ENCODE assay signal across 8 cellular contexts in the genomic region with DNA sequence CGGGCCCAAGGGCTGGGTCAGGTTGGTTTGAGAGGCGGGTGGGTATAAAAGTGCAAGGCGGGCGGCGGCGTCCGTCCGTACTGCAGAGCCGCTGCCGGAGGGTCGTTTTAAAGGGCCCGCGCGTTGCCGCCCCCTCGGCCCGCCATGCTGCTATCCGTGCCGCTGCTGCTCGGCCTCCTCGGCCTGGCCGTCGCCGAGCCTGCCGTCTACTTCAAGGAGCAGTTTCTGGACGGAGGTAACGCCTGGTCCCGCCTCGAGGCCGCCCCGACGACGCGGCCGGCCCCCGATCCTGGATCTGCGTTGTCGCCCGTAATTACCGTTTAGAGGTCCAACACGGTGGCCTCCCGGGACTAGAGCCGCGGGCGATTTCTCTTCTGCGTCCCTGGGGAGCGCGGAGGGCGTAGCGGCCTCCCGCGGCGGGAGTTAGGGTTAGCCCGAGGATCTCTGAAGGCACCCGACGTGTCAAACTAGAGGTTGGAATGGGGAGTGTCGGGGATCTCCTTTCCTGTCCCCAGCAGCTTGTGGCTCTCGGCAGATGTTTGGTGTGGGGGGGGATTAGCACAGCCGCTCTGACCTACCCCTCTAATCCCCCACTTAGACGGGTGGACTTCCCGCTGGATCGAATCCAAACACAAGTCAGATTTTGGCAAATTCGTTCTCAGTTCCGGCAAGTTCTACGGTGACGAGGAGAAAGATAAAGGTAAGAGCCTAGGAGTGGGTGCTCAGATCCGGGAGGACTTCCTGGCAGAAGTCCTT. TPM values are rescaled to one million over a fixed set of nuclear protein-coding genes. Genes with fewer than 3 reads are reported as not detected.
DNase-seq lines count a peak whose midpoint lies in the region; ATAC-seq and TF ChIP-seq lines count a peak whose summit lies in the region.

Gene CALR, plus strand, starts transcription at position 74 of the 756 bp plus-strand sequence. Its CDS starts 71 bp downstream, at position 145.

- H3K4me3 ChIP-seq in coronary artery (peak within 1 kb of the TSS; percentile 94), lower leg skin (ENCODE audit: low read depth, poor library complexity, severe bottlenecking) (peak within 1 kb of the TSS; percentile 99), thoracic aorta (peak within 1 kb of the TSS; percentile 93)

- TF ChIP-seq CTCF in RWPE1 (conservative IDR thresholded peaks at IDR 0.05; ENCODE audit: low read depth) (no peak), coronary artery (IDR thresholded peaks at IDR 0.05) (no peak), lower leg skin (IDR thresholded peaks at IDR 0.05) (no peak), thoracic aorta (IDR thresholded peaks at IDR 0.05) (no peak)

- H3K36me3 ChIP-seq in thoracic aorta: peaks cover 29% of the 10 kb centered on the region

- peak in 1 of 2 donors; percentile 96 for TF ChIP-seq POLR2A in lower leg skin (IDR thresholded peaks at IDR 0.05)

- intact Hi-C loops in lower leg skin (cut with DNase I; ENCODE audit: low total_unique reads): no loop called here

- POLR2A ChIA-PET in RWPE1 (lab: Yijun Ruan, JAX; ENCODE audit: low non-redundant PET): interaction anchor here (0.6 to 0.8 kb wide), 2 partner anchors 8 to 17 kb away, joined by 3 to 6 read pairs; no protein-coding TSS in a partner anchor

- CTCF ChIA-PET in RWPE1 (lab: Yijun Ruan, JAX): no interaction called here

- WGBS in lower leg skin, 2 donors: 1% methylated on average over 31 to 58 of the region's 67 CpGs

- H3K27me3 ChIP-seq in thoracic aorta (replicated peaks; ENCODE audit: insufficient read depth): no peaks in the 10 kb centered on the region

- H3K9me3 ChIP-seq in thoracic aorta: no peaks in the 10 kb centered on the region

- ATAC-seq in thoracic aorta (ENCODE audit: insufficient number of reproducible peaks, low FRiP score, low read depth) (no peak), GM19328 (IDR thresholded peaks at IDR 0.05; ENCODE audit: unreplicated experiment) (no peak)

- peaks cover 23 to 29% of the 10 kb centered on the region in 2 donors for H3K4me1 ChIP-seq in thoracic aorta (ENCODE audit: control insufficient read depth in 1 of 2, low read depth in 2 of 2)

- no peak for DNase-seq in Daoy (ENCODE audit: low read depth)
- peak; percentile 34 for DNase-seq in HCEC 1CT
- DNase-seq in RWPE1 (ENCODE audit: low spot score): no peak
- no peak for DNase-seq in coronary artery (ENCODE audit: low spot score)
- peak in 1 of 2 donors; percentile 91 for DNase-seq in lower leg skin (ENCODE audit: low spot score in 2 of 2)
- DNase-seq in thoracic aorta (ENCODE audit: low spot score): no peak
- no peak for DNase-seq in GDM1 (lab: John Stamatoyannopoulos, UW)

- peak within 1 kb of the TSS; percentile 87 for H3K27ac ChIP-seq in RWPE1
- H3K27ac ChIP-seq in coronary artery: peak within 1 kb of the TSS; percentile 95 to 96
- H3K27ac ChIP-seq in thoracic aorta: peak within 1 kb of the TSS; percentile 83 to 94

RNA-seq across cellular contexts. Expression of gene CALR, which starts in this region (rescaled TPM):
- 961 and 1,048 TPM in 2 replicates for total RNA-seq in Daoy (2014; rRNA removed; shearing (Covaris generic))
- total RNA-seq in lower leg skin: 100 to 1,000 TPM; 171 to 350 (median 229) TPM
- 100 to 1,000 TPM; 415 to 467 TPM for total RNA-seq in thoracic aorta
